In the genomic region with DNA sequence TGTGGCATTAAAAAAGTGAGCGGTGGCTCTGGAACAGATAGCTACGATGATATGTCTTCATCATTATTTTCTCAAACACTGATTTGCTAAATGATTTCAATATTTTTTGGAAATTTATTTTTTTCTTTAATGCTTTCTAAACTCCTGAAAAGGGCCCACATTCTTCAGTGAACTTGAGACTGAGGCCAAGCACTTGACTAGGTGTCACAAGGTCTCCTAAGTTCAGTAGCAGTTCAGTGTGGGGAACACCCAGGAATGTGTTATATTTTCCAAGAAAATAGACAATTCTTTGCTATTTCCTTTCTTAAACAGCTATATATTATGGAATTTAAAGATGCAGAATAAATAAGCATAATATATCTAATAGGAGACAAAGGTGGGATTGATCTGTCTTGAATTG, we compare ENCODE assay signal across 16 cellular contexts.
"Had no signal": no experiment of that assay in that cellular context is flagged by ENCODE, and none has a peak within 500 bp of the region (broad histone marks: within the 10 kb centered on the region; RNA-seq: fewer than 3 reads in every experiment).

No MANE protein-coding gene starts in this region.

- H3K27ac Mint-ChIP-seq: activated naive CD8-positive, alpha-beta T cell treated with anti-CD3 and anti-CD28 coated beads, Interleukin-2, amount 10 ng/mL, durations not matched to agents 7 days and 5 days; naive thymus-derived CD4-positive, alpha-beta T cell; stimulated activated naive B cell treated with anti-CD40 and anti-IgM and Interleukin-4, amounts not matched to agents 10 μg/mL and 1 μg/mL and 100 μg/mL, for 72 hours; T-helper 2 cell treated with Interferon-gamma antibody and Interleukin-4, amounts not matched to agents 5 μg/mL and 100 μg/mL, for 36 hours had no signal

- H3K4me3 ChIP-seq: mucosa of descending colon, SJSA1, skin epidermis, upper lobe of right lung had no signal

- H3K27me3 Mint-ChIP-seq: activated naive CD8-positive, alpha-beta T cell treated with anti-CD3 and anti-CD28 coated beads, Interleukin-2, amount 10 ng/mL, durations not matched to agents 7 days and 5 days; naive thymus-derived CD4-positive, alpha-beta T cell; stimulated activated naive B cell treated with anti-CD40 and anti-IgM and Interleukin-4, amounts not matched to agents 10 μg/mL and 1 μg/mL and 100 μg/mL, for 72 hours had no signal

- H3K9me3 Mint-ChIP-seq: activated naive CD8-positive, alpha-beta T cell treated with anti-CD3 and anti-CD28 coated beads, Interleukin-2, amount 10 ng/mL, durations not matched to agents 7 days and 5 days; naive thymus-derived CD4-positive, alpha-beta T cell; stimulated activated naive B cell treated with anti-CD40 and anti-IgM and Interleukin-4, amounts not matched to agents 10 μg/mL and 1 μg/mL and 100 μg/mL, for 72 hours had no signal

- H3K36me3 ChIP-seq: neutrophil, SJSA1, upper lobe of right lung had no signal

- H3K27me3 ChIP-seq: neutrophil, SJSA1, upper lobe of right lung had no signal

- H3K4me1 Mint-ChIP-seq: activated naive CD8-positive, alpha-beta T cell treated with anti-CD3 and anti-CD28 coated beads, Interleukin-2, amount 10 ng/mL, durations not matched to agents 7 days and 5 days; naive thymus-derived CD4-positive, alpha-beta T cell; stimulated activated naive B cell treated with anti-CD40 and anti-IgM and Interleukin-4, amounts not matched to agents 10 μg/mL and 1 μg/mL and 100 μg/mL, for 72 hours had no signal

- DNase-seq: activated CD4-positive, CD25-positive, alpha-beta regulatory T cell treated with anti-CD3 and anti-CD28 coated beads, Interleukin-2, amount 50 U/mL, for 72 hours; activated naive CD4-positive, alpha-beta T cell; activated naive CD8-positive, alpha-beta T cell treated with anti-CD3 and anti-CD28 coated beads, Interleukin-2, amount 10 ng/mL, durations not matched to agents 7 days and 5 days; aorta; mucosa of descending colon; naive thymus-derived CD4-positive, alpha-beta T cell; posterior cingulate gyrus; stimulated activated CD4-positive, alpha-beta T cell treated with anti-CD3 and anti-CD28 coated beads, Interleukin-15, amount 100 ng/mL, for 24 hours; stimulated activated CD4-positive, alpha-beta T cell treated with anti-CD3 and anti-CD28 coated beads, Interleukin-4, amount 100 ng/mL, for 1 hour; stimulated activated naive B cell treated with anti-CD40 and anti-IgM and Interleukin-4, amounts not matched to agents 10 μg/mL and 1 μg/mL and 100 μg/mL, for 72 hours; upper lobe of right lung had no signal

- H3K9me3 ChIP-seq: mucosa of descending colon, neutrophil, SJSA1, upper lobe of right lung had no signal

- H3K27ac ChIP-seq: neutrophil, SJSA1, upper lobe of right lung had no signal

- ATAC-seq: esophagus mucosa; mucosa of descending colon; naive thymus-derived CD4-positive, alpha-beta T cell; stimulated activated naive B cell treated with anti-CD40 and anti-IgM and Interleukin-4, amounts not matched to agents 10 μg/mL and 1 μg/mL and 100 μg/mL, for 72 hours; upper lobe of right lung had no signal

- H3K4me3 Mint-ChIP-seq: activated naive CD8-positive, alpha-beta T cell treated with anti-CD3 and anti-CD28 coated beads, Interleukin-2, amount 10 ng/mL, durations not matched to agents 7 days and 5 days; naive thymus-derived CD4-positive, alpha-beta T cell; stimulated activated naive B cell treated with anti-CD40 and anti-IgM and Interleukin-4, amounts not matched to agents 10 μg/mL and 1 μg/mL and 100 μg/mL, for 72 hours; T-helper 2 cell treated with Interferon-gamma antibody and Interleukin-4, amounts not matched to agents 5 μg/mL and 100 μg/mL, for 36 hours had no signal

- H3K36me3 Mint-ChIP-seq: activated naive CD8-positive, alpha-beta T cell treated with anti-CD3 and anti-CD28 coated beads, Interleukin-2, amount 10 ng/mL, durations not matched to agents 7 days and 5 days; naive thymus-derived CD4-positive, alpha-beta T cell; stimulated activated naive B cell treated with anti-CD40 and anti-IgM and Interleukin-4, amounts not matched to agents 10 μg/mL and 1 μg/mL and 100 μg/mL, for 72 hours had no signal
